20 cellular contexts compared by ENCODE assay signal in genomic region chr9:118570076-118570475, GRCh38.
DNase-seq lines count a peak whose midpoint lies in the region; ATAC-seq and TF ChIP-seq lines count a peak whose summit lies in the region.
"Had no signal": no experiment of that assay in that cellular context is flagged by ENCODE, and none has a peak within 500 bp of the region (broad histone marks: within the 10 kb centered on the region; RNA-seq: fewer than 3 reads in every experiment).

No MANE protein-coding gene starts in this region.

- no peak for ATAC-seq in heart left ventricle
- ATAC-seq in HG03135 (IDR thresholded peaks at IDR 0.05; ENCODE audit: unreplicated experiment), result no peak
- ATAC-seq: GM12878, HCT116, PC-3 had no signal

- H3K18ac ChIP-seq in trophoblast cell (ENCODE audit: low read length), result no peak overlapping the region

- no peaks in the 10 kb centered on the region for H3K27me3 Mint-ChIP-seq in endodermal cell (ENCODE audit: insufficient read depth)
- H3K27me3 Mint-ChIP-seq: CD4-positive, CD25-positive, alpha-beta regulatory T cell; IgD-negative memory B cell had no signal

- TF ChIP-seq CTCF in endodermal cell (conservative IDR thresholded peaks at IDR 0.05) (no peak), heart left ventricle (IDR thresholded peaks at IDR 0.05) (no peak)

- H3K9ac ChIP-seq in endodermal cell (ENCODE audit: extremely low read depth, low read length, poor library complexity, severe bottlenecking) (no peak overlapping the region), trophoblast cell (ENCODE audit: low read length) (no peak overlapping the region)

- H3K4me3 ChIP-seq in MG63 (no peak overlapping the region), endodermal cell (ENCODE audit: low read length) (no peak overlapping the region), trophoblast cell (ENCODE audit: low read depth, low read length) (no peak overlapping the region), heart left ventricle (no peak overlapping the region)
- H3K4me3 ChIP-seq: GM12878 had no signal

- no peak overlapping the region for H4K12ac ChIP-seq in trophoblast cell (ENCODE audit: low read depth, low read length)

- TF ChIP-seq POLR2A in heart left ventricle (IDR thresholded peaks at IDR 0.05), result no peak

- DNase-seq in MG63 (peak; percentile 6), NCI-H226 (peak; percentile 91), endodermal cell (peak; percentile 58), trophoblast cell (no peak), heart left ventricle (no peak)
- no peak for DNase-seq in activated T-cell treated with anti-CD3 and anti-CD28 coated beads, Interleukin-2, amount 50 U/mL, for 48 hours
- DNase-seq: CD4-positive, CD25-positive, alpha-beta regulatory T cell; DMS 273 treated with DMSO at 0.1 percent for 48 hours; DMS79 treated with DMSO at 0.1 percent for 48 hours; GOT3; NCI-H1694; NCI-H2081; NCI-H345; NCI-H524 treated with DMSO at 0.1 percent for 48 hours; PC-3; Right ventricle myocardium superior had no signal

- H3K14ac ChIP-seq in trophoblast cell (ENCODE audit: low read length), result no peak overlapping the region

- H2BK5ac ChIP-seq in trophoblast cell (ENCODE audit: low read depth, low read length, poor library complexity), result no peak overlapping the region

- 68 to 80% methylated on average over 2 to 3 of the region's 3 CpGs for WGBS in endodermal cell (ENCODE audit: insufficient coverage in 1 of 2, insufficient read length in 1 of 2), 2 experiments
- no CpG with 5 or more reads among the region's 3 CpGs for WGBS in trophoblast cell (ENCODE audit: extremely low coverage, insufficient coverage, insufficient read length)
- 7 to 14% (median 10%) methylated on average over 3 of the region's 3 CpGs for WGBS in heart left ventricle, 4 donors

- H3K9me3 Mint-ChIP-seq in endodermal cell, result no peaks in the 10 kb centered on the region

- no peak overlapping the region for H3K4ac ChIP-seq in trophoblast cell (ENCODE audit: low read depth, low read length)

- no peak overlapping the region for H3K27ac ChIP-seq in endodermal cell (ENCODE audit: low read depth, low read length)
- H3K27ac ChIP-seq in trophoblast cell (ENCODE audit: low read depth, low read length), result no peak overlapping the region
- no peak overlapping the region for H3K27ac ChIP-seq in heart left ventricle

- peaks cover 5% of the 10 kb centered on the region for H3K4me1 Mint-ChIP-seq in endodermal cell
- H3K4me1 Mint-ChIP-seq: CD4-positive, CD25-positive, alpha-beta regulatory T cell; IgD-negative memory B cell had no signal

- H3K36me3 Mint-ChIP-seq in endodermal cell (ENCODE audit: low read depth), result no peaks in the 10 kb centered on the region
- H3K36me3 Mint-ChIP-seq: CD4-positive, CD25-positive, alpha-beta regulatory T cell; IgD-negative memory B cell had no signal

- intact Hi-C loops in heart left ventricle (cut with DNase I), result no loop called here

- H2AFZ ChIP-seq in trophoblast cell (ENCODE audit: insufficient read depth, low read length, poor library complexity), result no peak overlapping the region

- no peak overlapping the region for H3K27ac Mint-ChIP-seq in endodermal cell
- H3K27ac Mint-ChIP-seq: CD4-positive, CD25-positive, alpha-beta regulatory T cell; IgD-negative memory B cell had no signal

- H3K27me3 ChIP-seq in MG63 (no peaks in the 10 kb centered on the region), endodermal cell (ENCODE audit: control insufficient read depth, insufficient read depth, low read length, poor library complexity, severe bottlenecking) (no peaks in the 10 kb centered on the region), trophoblast cell (ENCODE audit: insufficient read depth, low read length) (no peaks in the 10 kb centered on the region), heart left ventricle (no peaks in the 10 kb centered on the region)

- H2BK120ac ChIP-seq in trophoblast cell (ENCODE audit: insufficient read depth, low read length, poor library complexity), result no peak overlapping the region

- H3K4me2 ChIP-seq in trophoblast cell (ENCODE audit: low read length), result no peak overlapping the region

- peaks cover 2% of the 10 kb centered on the region for H3K79me1 ChIP-seq in trophoblast cell (ENCODE audit: low read length)

- H3K23ac ChIP-seq in trophoblast cell (ENCODE audit: low read length), result no peak overlapping the region

- no peak overlapping the region for H2AK5ac ChIP-seq in trophoblast cell (ENCODE audit: low read length)

- H4K8ac ChIP-seq in trophoblast cell (ENCODE audit: low read depth, low read length), result no peak overlapping the region

- H3K79me2 ChIP-seq in trophoblast cell (ENCODE audit: control insufficient read depth, insufficient read depth, low read length, poor library complexity), result no peaks in the 10 kb centered on the region

- H3K9me3 ChIP-seq in MG63, result no peaks in the 10 kb centered on the region; the same call in 1 of the 2 replicates
- H3K9me3 ChIP-seq in endodermal cell (ENCODE audit: control insufficient read depth, low read length), result no peaks in the 10 kb centered on the region
- no peaks in the 10 kb centered on the region for H3K9me3 ChIP-seq in trophoblast cell (ENCODE audit: insufficient read depth, low read depth, low read length)
- no peaks in the 10 kb centered on the region for H3K9me3 ChIP-seq in heart left ventricle

- no peak overlapping the region for H3K4me3 Mint-ChIP-seq in endodermal cell
- H3K4me3 Mint-ChIP-seq: CD4-positive, CD25-positive, alpha-beta regulatory T cell; IgD-negative memory B cell had no signal

- H3K36me3 ChIP-seq in MG63 (no peaks in the 10 kb centered on the region), endodermal cell (ENCODE audit: control insufficient read depth, insufficient read depth, low read length) (no peaks in the 10 kb centered on the region), trophoblast cell (ENCODE audit: control insufficient read depth in 1 of 2, insufficient read depth in 2 of 2, low read length in 2 of 2) (no peaks in the 10 kb centered on the region), heart left ventricle (no peaks in the 10 kb centered on the region)

- peak overlapping the region; percentile 17 for H2BK12ac ChIP-seq in trophoblast cell (ENCODE audit: low read length)

- H3K4me1 ChIP-seq in endodermal cell (ENCODE audit: control insufficient read depth, insufficient read depth, low read length) (no peaks in the 10 kb centered on the region), trophoblast cell (ENCODE audit: control insufficient read depth in 1 of 2, insufficient read depth in 2 of 2, low read length in 2 of 2) (no peaks in the 10 kb centered on the region), heart left ventricle (no peaks in the 10 kb centered on the region)

- H4K91ac ChIP-seq in trophoblast cell (ENCODE audit: low read depth, low read length), result no peak overlapping the region

Comparison
In these comparisons a context has a peak if more than half of its experiments do, and no peak if none do; other contexts are left out.
1. DNase-seq: peak in MG63 (single experiment), NCI-H226 (single experiment) and endodermal cell (single experiment); none in trophoblast cell (0 of 2), activated T-cell treated with anti-CD3 and anti-CD28 coated beads, Interleukin-2, amount 50 U/mL, for 48 hours (0 of 2) and heart left ventricle (0 of 5).